ENCODE assay signal across 17 cellular contexts in the genomic region with DNA sequence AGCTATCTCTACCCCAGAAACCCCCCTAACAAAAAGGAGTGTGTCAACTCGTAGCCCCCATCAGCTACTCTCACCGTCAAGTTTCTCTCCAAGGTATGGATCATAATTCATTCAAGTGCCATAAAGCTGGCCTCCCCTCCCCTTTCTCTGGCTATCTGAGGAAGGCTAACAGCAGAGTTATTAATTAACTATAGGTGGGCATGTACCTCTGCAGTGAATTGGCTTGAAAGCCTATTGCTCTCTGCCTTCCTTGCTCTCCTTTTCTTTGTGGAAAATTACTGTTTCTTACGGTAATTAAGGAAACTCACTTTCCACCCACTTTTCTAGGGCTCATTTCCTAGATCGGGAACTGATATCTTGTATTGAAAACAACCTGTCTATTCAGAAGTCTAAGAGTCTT. TPM values are rescaled to one million over a fixed set of nuclear protein-coding genes. Genes with fewer than 3 reads are reported as not detected.
DNase-seq lines count a peak whose midpoint lies in the region; ATAC-seq and TF ChIP-seq lines count a peak whose summit lies in the region.
"Had no signal": no experiment of that assay in that cellular context is flagged by ENCODE, and none has a peak within 500 bp of the region (broad histone marks: within the 10 kb centered on the region; RNA-seq: fewer than 3 reads in every experiment).

No MANE protein-coding gene starts in this region.

- H3K36me3 Mint-ChIP-seq in Calu3 (ENCODE audit: insufficient read depth, unreplicated experiment): peaks cover 21% of the 10 kb centered on the region
- H3K36me3 Mint-ChIP-seq in activated T-helper 17 cell treated with anti-CD3 and anti-CD28 coated beads, Interleukin-2, amount 50 U/mL, for 72 hours (ENCODE audit: low read depth): peaks cover 84% of the 10 kb centered on the region
- H3K36me3 Mint-ChIP-seq in progenitor cell of endocrine pancreas (ENCODE audit: insufficient read depth): peaks cover 2% of the 10 kb centered on the region

- H3K4me3 Mint-ChIP-seq in Calu3 (ENCODE audit: low read depth, unreplicated experiment) (peak overlapping the region; percentile 14), progenitor cell of endocrine pancreas (ENCODE audit: low read depth) (no peak overlapping the region)
- H3K4me3 Mint-ChIP-seq in activated T-helper 17 cell treated with anti-CD3 and anti-CD28 coated beads, Interleukin-2, amount 50 U/mL, for 72 hours: no peak overlapping the region
- H3K4me3 Mint-ChIP-seq: naive B cell had no signal

- DNase-seq in Calu3: peak; percentile 22
- no peak for DNase-seq in left colon
- DNase-seq in progenitor cell of endocrine pancreas (ENCODE audit: low spot score, unreplicated experiment): no peak
- no peak for DNase-seq in NCI-H1092 (lab: John Stamatoyannopoulos, UW)
- DNase-seq in NK-92 (lab: John Stamatoyannopoulos, UW; ENCODE audit: unreplicated experiment): no peak
- DNase-seq: activated CD4-positive, alpha-beta T cell treated with anti-CD3 and anti-CD28 coated beads for 1 hour; AML-193; effector memory CD4-positive, alpha-beta T cell; naive B cell; NCI-H1436; NCI-H345; T-helper 9 cell had no signal

- H3K27ac ChIP-seq in gastroesophageal sphincter: peak overlapping the region in 2 of 4 donors; percentile 3 to 14
- H3K27ac ChIP-seq: HL-60 had no signal

- no peaks in the 10 kb centered on the region for H3K27me3 ChIP-seq in gastroesophageal sphincter

- no peak for TF ChIP-seq EP300 in gastroesophageal sphincter (IDR thresholded peaks at IDR 0.05)

- H3K4me1 Mint-ChIP-seq in Calu3 (ENCODE audit: low read depth, unreplicated experiment): peaks cover 54% of the 10 kb centered on the region
- peaks cover 10% of the 10 kb centered on the region for H3K4me1 Mint-ChIP-seq in activated T-helper 17 cell treated with anti-CD3 and anti-CD28 coated beads, Interleukin-2, amount 50 U/mL, for 72 hours
- peaks cover 31% of the 10 kb centered on the region for H3K4me1 Mint-ChIP-seq in progenitor cell of endocrine pancreas (ENCODE audit: low read depth)

- CTCF ChIA-PET in Calu3 (lab: Charles Lee): interaction anchor here (0.5 to 3.4 kb wide), 15 partner anchors 14 to 390 kb away, joined by 3 to 113 read pairs (median 5); a partner anchor contains a TSS

- ATAC-seq in activated T-helper 17 cell treated with anti-CD3 and anti-CD28 coated beads, Interleukin-2, amount 50 U/mL, for 72 hours (replicated peaks): no peak
- ATAC-seq in left colon (peak; percentile 61), GM18511 (IDR thresholded peaks at IDR 0.05; ENCODE audit: unreplicated experiment) (no peak), gastroesophageal sphincter (no peak)

- TF ChIP-seq CTCF in Calu3 (IDR thresholded peaks at IDR 0.05; ENCODE audit: unreplicated experiment) (no peak), progenitor cell of endocrine pancreas (IDR thresholded peaks at IDR 0.05; ENCODE audit: unreplicated experiment) (no peak), gastroesophageal sphincter (IDR thresholded peaks at IDR 0.05) (no peak)

- no peaks in the 10 kb centered on the region for H3K9me3 ChIP-seq in gastroesophageal sphincter

- no peaks in the 10 kb centered on the region for H3K9me3 Mint-ChIP-seq in Calu3 (ENCODE audit: low read depth, unreplicated experiment)
- no peaks in the 10 kb centered on the region for H3K9me3 Mint-ChIP-seq in activated T-helper 17 cell treated with anti-CD3 and anti-CD28 coated beads, Interleukin-2, amount 50 U/mL, for 72 hours
- H3K9me3 Mint-ChIP-seq in progenitor cell of endocrine pancreas (ENCODE audit: low read depth): no peaks in the 10 kb centered on the region
- H3K9me3 Mint-ChIP-seq: naive B cell had no signal

- no peaks in the 10 kb centered on the region for H3K27me3 Mint-ChIP-seq in Calu3 (ENCODE audit: unreplicated experiment)
- H3K27me3 Mint-ChIP-seq in activated T-helper 17 cell treated with anti-CD3 and anti-CD28 coated beads, Interleukin-2, amount 50 U/mL, for 72 hours: no peaks in the 10 kb centered on the region
- H3K27me3 Mint-ChIP-seq in progenitor cell of endocrine pancreas: no peaks in the 10 kb centered on the region
- H3K27me3 Mint-ChIP-seq: naive B cell had no signal

- peaks cover 0 to 40% (median 9%) of the 10 kb centered on the region in 3 donors for H3K4me1 ChIP-seq in gastroesophageal sphincter

- H3K4me3 ChIP-seq in gastroesophageal sphincter: no peak overlapping the region
- H3K4me3 ChIP-seq: GM12878 had no signal

- WGBS in gastroesophageal sphincter (ENCODE audit: low coverage in 1 of 2), 2 donors: 84 to 89% methylated on average over 4 of the region's 4 CpGs

- BruUV-seq in Calu3 (replicated peaks; lab: Mats Ljungman, UMichigan): no TSS peak

- TF ChIP-seq POLR2A in gastroesophageal sphincter (IDR thresholded peaks at IDR 0.05): no peak

- peaks cover 0 to 35% of the 10 kb centered on the region in 2 donors for H3K36me3 ChIP-seq in gastroesophageal sphincter

- intact Hi-C loops in Calu3 (cut with micrococcal nuclease; ENCODE audit: unreplicated experiment) (loop anchor here (1.0 kb wide), 3 partner anchors 40 to 76 kb away; no protein-coding TSS in a partner anchor), left colon (cut with DNase I, micrococcal nuclease) (loop anchor here (5.0 kb wide), 2 partner anchors 36 to 51 kb away; a partner anchor contains a TSS)

- H3K27ac Mint-ChIP-seq in Calu3 (ENCODE audit: unreplicated experiment) (peak overlapping the region; percentile 76), progenitor cell of endocrine pancreas (peak overlapping the region; percentile 53)
- H3K27ac Mint-ChIP-seq in activated T-helper 17 cell treated with anti-CD3 and anti-CD28 coated beads, Interleukin-2, amount 50 U/mL, for 72 hours: peak overlapping the region; percentile 3

RNA-seq across cellular contexts. Expression of a gene that starts 14.1 kb away (rescaled TPM):
- total RNA-seq in Calu3 (2022) (34.4 and 40.4 TPM in 2 replicates), left colon (1 to 10 TPM; 4.3 to 9.8 TPM), progenitor cell of endocrine pancreas (24.4 and 27.4 TPM in 2 replicates), gastroesophageal sphincter (10 to 100 TPM in 2 of 4 donors, 1 to 10 TPM in 2; 7.7 to 18.5 (median 13.2) TPM)
- total RNA-seq in activated T-helper 17 cell treated with anti-CD3 and anti-CD28 coated beads, Interleukin-2, amount 50 U/mL, for 72 hours: 10 to 100 TPM; 54.6 to 64.1 TPM

RNA-seq across cellular contexts. Expression of a gene that starts 38.8 kb away (rescaled TPM):
- total RNA-seq in Calu3 (2022): 35.6 and 43.2 TPM in 2 replicates
- 1 to 10 TPM in 1 of 2 donors, under 1 TPM in 1; 0.73 to 2.0 TPM for total RNA-seq in activated T-helper 17 cell treated with anti-CD3 and anti-CD28 coated beads, Interleukin-2, amount 50 U/mL, for 72 hours
- total RNA-seq in left colon: 10 to 100 TPM; 10.3 to 16.2 TPM
- total RNA-seq in progenitor cell of endocrine pancreas: 5.3 and 5.9 TPM in 2 replicates
- 10 to 100 TPM; 26.3 to 63.4 (median 42.8) TPM for total RNA-seq in gastroesophageal sphincter

RNA-seq across cellular contexts. Expression of a gene that starts 57.7 kb away (rescaled TPM):
- total RNA-seq in Calu3 (2022) (57.5 and 61.1 TPM in 2 replicates), left colon (10 to 100 TPM; 25.9 to 33.1 TPM), progenitor cell of endocrine pancreas (81.9 and 96.5 TPM in 2 replicates), gastroesophageal sphincter (10 to 100 TPM; 42.5 to 72.7 (median 62.1) TPM)
- total RNA-seq in activated T-helper 17 cell treated with anti-CD3 and anti-CD28 coated beads, Interleukin-2, amount 50 U/mL, for 72 hours: 10 to 100 TPM; 66.0 to 89.5 TPM

Comparison
In these comparisons a context has a peak if more than half of its experiments do, and no peak if none do; other contexts are left out.
1. H3K27ac Mint-ChIP-seq: peak in every context shown above with its lines; median percentile 76 in Calu3; 53 in progenitor cell of endocrine pancreas; 3 in activated T-helper 17 cell treated with anti-CD3 and anti-CD28 coated beads, Interleukin-2, amount 50 U/mL, for 72 hours.